20 cellular contexts compared by ENCODE assay signal in genomic region chr10:6601224-6601805, GRCh38. TPM values are rescaled to one million over a fixed set of nuclear protein-coding genes. Genes with fewer than 3 reads are reported as not detected.
DNase-seq lines count a peak whose midpoint lies in the region; ATAC-seq and TF ChIP-seq lines count a peak whose summit lies in the region.
"Had no signal": no experiment of that assay in that cellular context is flagged by ENCODE, and none has a peak within 500 bp of the region (broad histone marks: within the 10 kb centered on the region; RNA-seq: fewer than 3 reads in every experiment).

No MANE protein-coding gene starts in this region.

- no peaks in the 10 kb centered on the region for H3K27me3 Mint-ChIP-seq in activated CD4-positive, alpha-beta T cell treated with anti-CD3 and anti-CD28 coated beads, Interleukin-2, amount 10 ng/mL, durations not matched to agents 7 days and 5 days
- H3K27me3 Mint-ChIP-seq in nephron progenitor cell (ENCODE audit: low read depth, poor library complexity): peaks cover 7% of the 10 kb centered on the region

- H3K36me3 ChIP-seq in mucosa of descending colon (ENCODE audit: low read depth): no peaks in the 10 kb centered on the region
- H3K36me3 ChIP-seq: ascending aorta, thoracic aorta had no signal

- POLR2A ChIA-PET in activated CD4-positive, alpha-beta T cell treated with anti-CD3 and anti-CD28 coated beads, Interleukin-2, amount 10 ng/mL, durations not matched to agents 7 days and 5 days (lab: Charles Lee): no interaction called here

- peak overlapping the region; percentile 92 for H3K27ac ChIP-seq in temporal lobe (ENCODE audit: low read depth, low read length)
- H3K27ac ChIP-seq: ascending aorta, KMS-11, parathyroid adenoma, thoracic aorta had no signal

- ATAC-seq in GM18858 (IDR thresholded peaks at IDR 0.05; ENCODE audit: unreplicated experiment) (no peak), mucosa of descending colon (no peak)
- ATAC-seq: HCT116, WTC11 had no signal

- TF ChIP-seq CTCF in nephron progenitor cell (IDR thresholded peaks at IDR 0.05): no peak
- TF ChIP-seq CTCF in mucosa of descending colon (IDR thresholded peaks at IDR 0.05): no peak

- H3K4me3 Mint-ChIP-seq in activated CD4-positive, alpha-beta T cell treated with anti-CD3 and anti-CD28 coated beads, Interleukin-2, amount 10 ng/mL, durations not matched to agents 7 days and 5 days: no peak overlapping the region
- no peak overlapping the region for H3K4me3 Mint-ChIP-seq in nephron progenitor cell
- H3K4me3 Mint-ChIP-seq: WTC11 had no signal

- peaks cover 85% of the 10 kb centered on the region for H3K4me1 Mint-ChIP-seq in activated CD4-positive, alpha-beta T cell treated with anti-CD3 and anti-CD28 coated beads, Interleukin-2, amount 10 ng/mL, durations not matched to agents 7 days and 5 days
- no peaks in the 10 kb centered on the region for H3K4me1 Mint-ChIP-seq in nephron progenitor cell

- peaks cover 16% of the 10 kb centered on the region for H3K9me3 Mint-ChIP-seq in activated CD4-positive, alpha-beta T cell treated with anti-CD3 and anti-CD28 coated beads, Interleukin-2, amount 10 ng/mL, durations not matched to agents 7 days and 5 days
- H3K9me3 Mint-ChIP-seq in nephron progenitor cell: peaks cover 19% of the 10 kb centered on the region

- peak overlapping the region; percentile 80 for H3K27ac Mint-ChIP-seq in activated CD4-positive, alpha-beta T cell treated with anti-CD3 and anti-CD28 coated beads, Interleukin-2, amount 10 ng/mL, durations not matched to agents 7 days and 5 days
- no peak overlapping the region for H3K27ac Mint-ChIP-seq in nephron progenitor cell
- H3K27ac Mint-ChIP-seq: WTC11 had no signal

- H3K4me1 ChIP-seq in mucosa of descending colon (ENCODE audit: low read depth): no peaks in the 10 kb centered on the region
- H3K4me1 ChIP-seq: ascending aorta, parathyroid adenoma had no signal

- H3K4me3 ChIP-seq in mucosa of descending colon: no peak overlapping the region
- H3K4me3 ChIP-seq: ascending aorta, thoracic aorta had no signal

- H3K36me3 Mint-ChIP-seq in activated CD4-positive, alpha-beta T cell treated with anti-CD3 and anti-CD28 coated beads, Interleukin-2, amount 10 ng/mL, durations not matched to agents 7 days and 5 days (ENCODE audit: low read depth): peaks cover 51% of the 10 kb centered on the region
- no peaks in the 10 kb centered on the region for H3K36me3 Mint-ChIP-seq in nephron progenitor cell (ENCODE audit: low read depth)

- intact Hi-C loops in mucosa of descending colon (cut with DNase I, micrococcal nuclease): no loop called here

- DNase-seq in stimulated activated naive CD4-positive, alpha-beta T cell (lab: John Stamatoyannopoulos, UW): peak; percentile 27 to 69 (median 43)
- DNase-seq in stimulated activated naive CD4-positive, alpha-beta T cell treated with Interleukin-2 at 50 U/mL for 16 hours (lab: John Stamatoyannopoulos, UW): no peak
- peak; percentile 45 for DNase-seq in activated CD4-positive, alpha-beta T cell treated with anti-CD3 and anti-CD28 coated beads, Interleukin-2, amount 10 ng/mL, durations not matched to agents 7 days and 5 days
- peak; percentile 49 for DNase-seq in central memory CD4-positive, alpha-beta T cell
- no peak for DNase-seq in nephron progenitor cell
- DNase-seq in mucosa of descending colon: no peak
- DNase-seq: AML-193; NCI-H1048; NCI-H2081; NCI-H510A; SHP77; stimulated activated CD4-positive, alpha-beta T cell treated with anti-CD3 and anti-CD28 coated beads, Interleukin-1b, Interleukin-23, amount 100 ng/mL, for 48 hours had no signal

- CTCF ChIA-PET in activated CD4-positive, alpha-beta T cell treated with anti-CD3 and anti-CD28 coated beads, Interleukin-2, amount 10 ng/mL, durations not matched to agents 7 days and 5 days (lab: Charles Lee): interaction anchor here (1.5 to 1.9 kb wide), 2 partner anchors 10 to 69 kb away, joined by 4 to 6 read pairs; no protein-coding TSS in a partner anchor

- no peaks in the 10 kb centered on the region for H3K9me3 ChIP-seq in mucosa of descending colon
- H3K9me3 ChIP-seq: ascending aorta, thoracic aorta had no signal

RNA-seq across cellular contexts. Expression of gene PRKCQ, which starts 21.2 kb away (rescaled TPM):
- total RNA-seq in activated CD4-positive, alpha-beta T cell treated with anti-CD3 and anti-CD28 coated beads, Interleukin-2, amount 10 ng/mL, durations not matched to agents 7 days and 5 days: 10 to 100 TPM; 62.6 to 69.5 TPM
- total RNA-seq in temporal lobe (2.2 TPM), mucosa of descending colon (1 to 10 TPM; 1.5 to 2.2 (median 1.6) TPM)
- total RNA-seq: ascending aorta had no signal

Comparison
In these comparisons a context has a peak if more than half of its experiments do, and no peak if none do; other contexts are left out.
1. DNase-seq: peak in stimulated activated naive CD4-positive, alpha-beta T cell (6 of 6), activated CD4-positive, alpha-beta T cell treated with anti-CD3 and anti-CD28 coated beads, Interleukin-2, amount 10 ng/mL, durations not matched to agents 7 days and 5 days (single experiment) and central memory CD4-positive, alpha-beta T cell (single experiment); none in stimulated activated naive CD4-positive, alpha-beta T cell treated with Interleukin-2 at 50 U/mL for 16 hours (single experiment), nephron progenitor cell (single experiment) and mucosa of descending colon (0 of 3).
2. RNA of gene PRKCQ, which starts 21.2 kb away (total RNA-seq): 62.6 to 69.5 TPM in activated CD4-positive, alpha-beta T cell treated with anti-CD3 and anti-CD28 coated beads, Interleukin-2, amount 10 ng/mL, durations not matched to agents 7 days and 5 days; 2.2 TPM in temporal lobe (single experiment) and 1.5 to 2.2 TPM in mucosa of descending colon; every median in the first group is over 10 times any median in the second.